12 cellular contexts compared by ENCODE assay signal in genomic region chr12:84913151-84913550, GRCh38. TPM values are rescaled to one million over a fixed set of nuclear protein-coding genes. Genes with fewer than 3 reads are reported as not detected.
DNase-seq lines count a peak whose midpoint lies in the region; ATAC-seq, FAIRE-seq and TF ChIP-seq lines count a peak whose summit lies in the region.
"Had no signal": no experiment of that assay in that cellular context is flagged by ENCODE, and none has a peak within 500 bp of the region (broad histone marks: within the 10 kb centered on the region; RNA-seq: fewer than 3 reads in every experiment).

No MANE protein-coding gene starts in this region.

- peaks cover 48% of the 10 kb centered on the region for H3K27me3 Mint-ChIP-seq in activated T-cell treated with anti-CD3 and anti-CD28 coated beads, Interleukin-2, amount 50 U/mL, for 72 hours (ENCODE audit: low read depth)
- peaks cover 44% of the 10 kb centered on the region for H3K27me3 Mint-ChIP-seq in activated T-cell treated with anti-CD3 and anti-CD28 coated beads, Interleukin-2, amount 50 U/mL, for 24 hours

- FAIRE-seq in pancreas (lab: Jason Lieb, UNC) = no peak

- H3K9me3 ChIP-seq in upper lobe of right lung (no peaks in the 10 kb centered on the region), pancreas (no peaks in the 10 kb centered on the region)
- H3K9me3 ChIP-seq: thyroid gland had no signal

- H3K36me3 ChIP-seq in upper lobe of right lung = no peaks in the 10 kb centered on the region
- H3K36me3 ChIP-seq in pancreas = no peaks in the 10 kb centered on the region
- H3K36me3 ChIP-seq: thyroid gland had no signal

- no peaks in the 10 kb centered on the region for H3K9me3 Mint-ChIP-seq in activated T-cell treated with anti-CD3 and anti-CD28 coated beads, Interleukin-2, amount 50 U/mL, for 72 hours
- no peaks in the 10 kb centered on the region for H3K9me3 Mint-ChIP-seq in activated T-cell treated with anti-CD3 and anti-CD28 coated beads, Interleukin-2, amount 50 U/mL, for 24 hours
- H3K9me3 Mint-ChIP-seq: activated naive CD4-positive, alpha-beta T cell treated with anti-CD3 and anti-CD28 coated beads, Interleukin-2, amount 50 U/mL, for 72 hours had no signal

- intact Hi-C loops in upper lobe of right lung (cut with DNase I) = no loop called here
- intact Hi-C loops in pancreas (cut with DNase I) = no loop called here

- H3K4me3 Mint-ChIP-seq in activated T-cell treated with anti-CD3 and anti-CD28 coated beads, Interleukin-2, amount 50 U/mL, for 72 hours = peak overlapping the region; percentile 12 to 22
- H3K4me3 Mint-ChIP-seq in activated T-cell treated with anti-CD3 and anti-CD28 coated beads, Interleukin-2, amount 50 U/mL, for 24 hours = no peak overlapping the region

- TF ChIP-seq CTCF in upper lobe of right lung (IDR thresholded peaks at IDR 0.05) = no peak
- no peak for TF ChIP-seq CTCF in pancreas (IDR thresholded peaks at IDR 0.05)

- WGBS in pancreas, 2 donors = 8 to 9% methylated on average over 10 of the region's 10 CpGs

- H3K27me3 ChIP-seq in upper lobe of right lung (peaks cover 39% of the 10 kb centered on the region), pancreas (peaks cover 0 to 20% (median 4%) of the 10 kb centered on the region in 4 donors)
- H3K27me3 ChIP-seq: thyroid gland had no signal

- ATAC-seq in activated T-cell treated with anti-CD3 and anti-CD28 coated beads, Interleukin-2, amount 50 U/mL, for 72 hours (replicated peaks in 1 of 2) = no peak
- ATAC-seq in upper lobe of right lung = no peak
- no peak for ATAC-seq in pancreas

- peaks cover 0 to 2% of the 10 kb centered on the region in 2 donors for H3K36me3 Mint-ChIP-seq in activated T-cell treated with anti-CD3 and anti-CD28 coated beads, Interleukin-2, amount 50 U/mL, for 72 hours (ENCODE audit: insufficient read depth in 2 of 2)
- H3K36me3 Mint-ChIP-seq in activated T-cell treated with anti-CD3 and anti-CD28 coated beads, Interleukin-2, amount 50 U/mL, for 24 hours (ENCODE audit: low read depth) = no peaks in the 10 kb centered on the region
- H3K36me3 Mint-ChIP-seq: naive B cell had no signal

- DNase-seq in activated T-cell treated with anti-CD3 and anti-CD28 coated beads, Interleukin-2, amount 50 U/mL, for 72 hours = no peak
- DNase-seq in activated T-cell treated with anti-CD3 and anti-CD28 coated beads, Interleukin-2, amount 50 U/mL, for 24 hours = no peak
- DNase-seq in cerebellum (ENCODE audit: low spot score) (peak; percentile 42), left kidney (ENCODE audit: low read depth, low spot score) (peak; percentile 39), upper lobe of right lung (no peak), pancreas (no peak), GM03348 (ENCODE audit: low spot score) (no peak), foreskin melanocyte (no peak)
- DNase-seq: naive B cell had no signal

- H3K27ac Mint-ChIP-seq in activated T-cell treated with anti-CD3 and anti-CD28 coated beads, Interleukin-2, amount 50 U/mL, for 72 hours = no peak overlapping the region
- no peak overlapping the region for H3K27ac Mint-ChIP-seq in activated T-cell treated with anti-CD3 and anti-CD28 coated beads, Interleukin-2, amount 50 U/mL, for 24 hours
- H3K27ac Mint-ChIP-seq: activated naive CD4-positive, alpha-beta T cell treated with anti-CD3 and anti-CD28 coated beads, Interleukin-2, amount 50 U/mL, for 72 hours had no signal

- H3K4me3 ChIP-seq in upper lobe of right lung = peak overlapping the region; percentile 19
- peak overlapping the region in 1 of 4 donors; percentile 34 for H3K4me3 ChIP-seq in pancreas

- H3K27ac ChIP-seq in upper lobe of right lung = no peak overlapping the region
- H3K27ac ChIP-seq in pancreas = no peak overlapping the region
- H3K27ac ChIP-seq: C4-2B, thyroid gland had no signal

- peaks cover 6% of the 10 kb centered on the region for H3K4me1 Mint-ChIP-seq in activated T-cell treated with anti-CD3 and anti-CD28 coated beads, Interleukin-2, amount 50 U/mL, for 72 hours (ENCODE audit: low read depth)
- H3K4me1 Mint-ChIP-seq in activated T-cell treated with anti-CD3 and anti-CD28 coated beads, Interleukin-2, amount 50 U/mL, for 24 hours (ENCODE audit: low read depth) = peaks cover 17% of the 10 kb centered on the region

- H3K4me1 ChIP-seq in upper lobe of right lung (no peaks in the 10 kb centered on the region), pancreas (peaks cover 0 to 13% (median 10%) of the 10 kb centered on the region in 3 donors)

RNA-seq across cellular contexts. Expression of gene SLC6A15, which starts 0.6 kb away (rescaled TPM):
- total RNA-seq in activated T-cell treated with anti-CD3 and anti-CD28 coated beads, Interleukin-2, amount 50 U/mL, for 72 hours = under 1 TPM; 0.30 to 0.41 TPM
- 63.4 TPM for total RNA-seq in cerebellum
- not detected for total RNA-seq in upper lobe of right lung
- total RNA-seq in pancreas = not detected
- polyA plus RNA-seq in pancreas = under 1 TPM in 1 of 2 donors, not detected in 1; 0.07 TPM
- total RNA-seq: activated naive CD4-positive, alpha-beta T cell treated with anti-CD3 and anti-CD28 coated beads, Interleukin-2, amount 50 U/mL, for 72 hours had no signal

Comparison
In these comparisons a context has a peak if more than half of its experiments do, and no peak if none do; other contexts are left out.
1. DNase-seq: peak in cerebellum (single experiment) and left kidney (single experiment); none in activated T-cell treated with anti-CD3 and anti-CD28 coated beads, Interleukin-2, amount 50 U/mL, for 72 hours (0 of 2), activated T-cell treated with anti-CD3 and anti-CD28 coated beads, Interleukin-2, amount 50 U/mL, for 24 hours (single experiment), upper lobe of right lung (single experiment), pancreas (0 of 6), GM03348 (single experiment) and foreskin melanocyte (single experiment).
2. RNA of gene SLC6A15, which starts 0.6 kb away (total RNA-seq): 63.4 TPM in cerebellum (single experiment); 0.30 to 0.41 TPM in activated T-cell treated with anti-CD3 and anti-CD28 coated beads, Interleukin-2, amount 50 U/mL, for 72 hours, not detected in upper lobe of right lung (single experiment) and not detected in pancreas; every median in the first group is over 10 times any median in the second.